In genomic region chr16:81365731-81366130, GRCh38 we compare ENCODE assay signal across 31 cellular contexts.
"Had no signal": no experiment of that assay in that cellular context is flagged by ENCODE, and none has a peak within 500 bp of the region (broad histone marks: within the 10 kb centered on the region; RNA-seq: fewer than 3 reads in every experiment).

No MANE protein-coding gene starts in this region.

- H3K36me3 ChIP-seq: breast epithelium had no signal

- H3K4me3 Mint-ChIP-seq: activated CD4-positive, alpha-beta memory T cell treated with anti-CD3 and anti-CD28 coated beads, Interleukin-2, amount 10 ng/mL, durations not matched to agents 7 days and 5 days; activated CD4-positive, alpha-beta T cell treated with anti-CD3 and anti-CD28 coated beads for 36 hours; activated CD4-positive, alpha-beta T cell treated with anti-CD3 and anti-CD28 coated beads, Interleukin-2, amount 10 ng/mL, durations not matched to agents 7 days and 5 days; activated CD8-positive, alpha-beta memory T cell treated with anti-CD3 and anti-CD28 coated beads, Interleukin-2, amount 10 ng/mL, durations not matched to agents 7 days and 5 days; activated CD8-positive, alpha-beta T cell treated with anti-CD3 and anti-CD28 coated beads, Interleukin-2, amount 10 ng/mL, durations not matched to agents 7 days and 5 days; activated naive CD4-positive, alpha-beta T cell treated with anti-CD3 and anti-CD28 coated beads, Interleukin-2, amount 10 ng/mL, durations not matched to agents 7 days and 5 days; activated naive CD8-positive, alpha-beta T cell treated with anti-CD3 and anti-CD28 coated beads for 36 hours; activated T-cell treated with anti-CD3 and anti-CD28 coated beads, Interleukin-2, amount 50 U/mL, for 24 hours; T-helper 1 cell treated with Interleukin-12 subunit alpha and Interleukin-12 subunit beta and Interleukin-4 antibody, amounts not matched to agents 30 μg/mL and 1 μg/mL, for 36 hours; T-helper 2 cell treated with Interferon-gamma antibody and Interleukin-4, amounts not matched to agents 5 μg/mL and 100 μg/mL, for 36 hours had no signal

- H3K9me3 Mint-ChIP-seq: activated CD4-positive, alpha-beta memory T cell treated with anti-CD3 and anti-CD28 coated beads, Interleukin-2, amount 10 ng/mL, durations not matched to agents 7 days and 5 days; activated CD4-positive, alpha-beta T cell treated with anti-CD3 and anti-CD28 coated beads, Interleukin-2, amount 10 ng/mL, durations not matched to agents 7 days and 5 days; activated naive CD4-positive, alpha-beta T cell treated with anti-CD3 and anti-CD28 coated beads, Interleukin-2, amount 10 ng/mL, durations not matched to agents 7 days and 5 days; activated naive CD4-positive, alpha-beta T cell treated with anti-CD3 and anti-CD28 coated beads, Interleukin-2, amount 50 U/mL, for 72 hours; activated naive CD8-positive, alpha-beta T cell treated with anti-CD3 and anti-CD28 coated beads for 36 hours; activated T-cell treated with anti-CD3 and anti-CD28 coated beads, Interleukin-2, amount 50 U/mL, for 24 hours; T-helper 1 cell treated with Interleukin-12 subunit alpha and Interleukin-12 subunit beta and Interleukin-4 antibody, amounts not matched to agents 30 μg/mL and 1 μg/mL, for 36 hours; T-helper 2 cell treated with Interferon-gamma antibody and Interleukin-4, amounts not matched to agents 5 μg/mL and 100 μg/mL, for 36 hours had no signal

- H3K27me3 ChIP-seq: adrenal gland, body of pancreas, brain microvascular endothelial cell, breast epithelium had no signal

- H3K4me1 ChIP-seq: body of pancreas, breast epithelium had no signal

- H3K36me3 Mint-ChIP-seq: activated naive CD4-positive, alpha-beta T cell treated with anti-CD3 and anti-CD28 coated beads, Interleukin-2, amount 50 U/mL, for 72 hours had no signal

- H3K9me3 ChIP-seq: adrenal gland, body of pancreas, breast epithelium had no signal

- H3K4me1 Mint-ChIP-seq: activated CD4-positive, alpha-beta T cell treated with anti-CD3 and anti-CD28 coated beads for 36 hours had no signal

- H3K27me3 Mint-ChIP-seq: activated CD4-positive, alpha-beta memory T cell treated with anti-CD3 and anti-CD28 coated beads, Interleukin-2, amount 10 ng/mL, durations not matched to agents 7 days and 5 days; activated CD4-positive, alpha-beta T cell treated with anti-CD3 and anti-CD28 coated beads for 36 hours; activated CD4-positive, alpha-beta T cell treated with anti-CD3 and anti-CD28 coated beads, Interleukin-2, amount 10 ng/mL, durations not matched to agents 7 days and 5 days; activated CD8-positive, alpha-beta memory T cell treated with anti-CD3 and anti-CD28 coated beads, Interleukin-2, amount 10 ng/mL, durations not matched to agents 7 days and 5 days; activated naive CD4-positive, alpha-beta T cell treated with anti-CD3 and anti-CD28 coated beads, Interleukin-2, amount 10 ng/mL, durations not matched to agents 7 days and 5 days; activated naive CD8-positive, alpha-beta T cell treated with anti-CD3 and anti-CD28 coated beads for 36 hours; activated T-cell treated with anti-CD3 and anti-CD28 coated beads, Interleukin-2, amount 50 U/mL, for 24 hours had no signal

- H3K27ac Mint-ChIP-seq: activated CD4-positive, alpha-beta memory T cell treated with anti-CD3 and anti-CD28 coated beads, Interleukin-2, amount 10 ng/mL, durations not matched to agents 7 days and 5 days; activated CD4-positive, alpha-beta T cell treated with anti-CD3 and anti-CD28 coated beads for 36 hours; activated CD4-positive, alpha-beta T cell treated with anti-CD3 and anti-CD28 coated beads, Interleukin-2, amount 10 ng/mL, durations not matched to agents 7 days and 5 days; activated CD8-positive, alpha-beta memory T cell treated with anti-CD3 and anti-CD28 coated beads, Interleukin-2, amount 10 ng/mL, durations not matched to agents 7 days and 5 days; activated CD8-positive, alpha-beta T cell treated with anti-CD3 and anti-CD28 coated beads, Interleukin-2, amount 10 ng/mL, durations not matched to agents 7 days and 5 days; activated naive CD4-positive, alpha-beta T cell treated with anti-CD3 and anti-CD28 coated beads, Interleukin-2, amount 10 ng/mL, durations not matched to agents 7 days and 5 days; activated naive CD8-positive, alpha-beta T cell treated with anti-CD3 and anti-CD28 coated beads for 36 hours; activated T-cell treated with anti-CD3 and anti-CD28 coated beads, Interleukin-2, amount 50 U/mL, for 24 hours; T-helper 1 cell treated with Interleukin-12 subunit alpha and Interleukin-12 subunit beta and Interleukin-4 antibody, amounts not matched to agents 30 μg/mL and 1 μg/mL, for 36 hours; T-helper 2 cell treated with Interferon-gamma antibody and Interleukin-4, amounts not matched to agents 5 μg/mL and 100 μg/mL, for 36 hours had no signal

- DNase-seq: activated CD4-positive, alpha-beta memory T cell treated with anti-CD3 and anti-CD28 coated beads, Interleukin-2, amount 10 ng/mL, durations not matched to agents 7 days and 5 days; activated CD4-positive, alpha-beta T cell treated with anti-CD3 and anti-CD28 coated beads for 1 hour; activated CD4-positive, alpha-beta T cell treated with anti-CD3 and anti-CD28 coated beads for 36 hours; activated CD4-positive, alpha-beta T cell treated with anti-CD3 and anti-CD28 coated beads for 48 hours; activated CD4-positive, alpha-beta T cell treated with anti-CD3 and anti-CD28 coated beads, Interleukin-2, amount 50 U/mL, for 48 hours; activated CD4-positive, CD25-positive, alpha-beta regulatory T cell; activated CD8-positive, alpha-beta memory T cell treated with anti-CD3 and anti-CD28 coated beads for 24 hours; activated CD8-positive, alpha-beta memory T cell treated with anti-CD3 and anti-CD28 coated beads, Interleukin-2, amount 10 ng/mL, durations not matched to agents 7 days and 5 days; activated CD8-positive, alpha-beta memory T cell treated with anti-CD3 and anti-CD28 coated beads, Interleukin-2, amount 50 U/mL, for 48 hours; activated CD8-positive, alpha-beta T cell treated with anti-CD3 and anti-CD28 coated beads, Interleukin-2, amount 10 ng/mL, durations not matched to agents 7 days and 5 days; activated effector memory CD4-positive, alpha-beta T cell treated with anti-CD3 and anti-CD28 coated beads, Interleukin-2, amount 50 U/mL, for 16 hours; activated gamma-delta T cell treated with Interleukin-2 at 50 U/mL for 16 hours; activated naive CD4-positive, alpha-beta T cell; activated naive CD4-positive, alpha-beta T cell treated with anti-CD3 and anti-CD28 coated beads, Interleukin-2, amount 10 ng/mL, durations not matched to agents 7 days and 5 days; activated naive CD8-positive, alpha-beta T cell treated with anti-CD3 and anti-CD28 coated beads for 36 hours; activated T-cell treated with anti-CD3 and anti-CD28 coated beads, Interleukin-2, amount 50 U/mL, for 24 hours; activated T-cell treated with anti-CD3 and anti-CD28 coated beads, Interleukin-2, amount 50 U/mL, for 48 hours; amniotic stem cell; aorta; T-helper 9 cell had no signal

- ATAC-seq: activated CD4-positive, CD25-positive, alpha-beta regulatory T cell treated with anti-CD3 and anti-CD28 coated beads, Interleukin-2, amount 50 U/mL, for 24 hours had no signal

- H3K27ac ChIP-seq: adrenal gland, body of pancreas, brain microvascular endothelial cell, breast epithelium, VCaP had no signal

- FAIRE-seq: colon had no signal

- H3K4me3 ChIP-seq: adrenal gland, body of pancreas, breast epithelium had no signal
